ENCODE assay signal across 19 cellular contexts in genomic region chr5:171080151-171080938, GRCh38.
"Had no signal": no experiment of that assay in that cellular context is flagged by ENCODE, and none has a peak within 500 bp of the region (broad histone marks: within the 10 kb centered on the region; RNA-seq: fewer than 3 reads in every experiment).

No MANE protein-coding gene starts in this region.

- H3K4me3 ChIP-seq: breast epithelium, esophagus muscularis mucosa, gastrocnemius medialis, lower lobe of right lung, spleen, upper lobe of left lung had no signal

- H3K27me3 ChIP-seq: breast epithelium, esophagus muscularis mucosa, gastrocnemius medialis, spleen, upper lobe of left lung had no signal

- H3K27ac ChIP-seq: breast epithelium, esophagus muscularis mucosa, gastrocnemius medialis, lower lobe of right lung, spleen, upper lobe of left lung had no signal

- H3K4me1 ChIP-seq: breast epithelium, gastrocnemius medialis, lower lobe of right lung, spleen, upper lobe of left lung had no signal

- H3K36me3 ChIP-seq: breast epithelium, esophagus muscularis mucosa, gastrocnemius medialis, lower lobe of right lung, spleen, upper lobe of left lung had no signal

- H3K9me3 ChIP-seq: esophagus muscularis mucosa, gastrocnemius medialis, lower lobe of right lung had no signal

- DNase-seq: activated B cell treated with CpG ODN at 0.5 μM for 24 hours; activated CD4-positive, alpha-beta T cell treated with anti-CD3 and anti-CD28 coated beads for 4 hours; activated CD4-positive, alpha-beta T cell treated with anti-CD3 and anti-CD28 coated beads, Interleukin-2, amount 50 U/mL, for 48 hours; activated effector memory CD4-positive, alpha-beta T cell treated with Interleukin-2 at 50 U/mL for 16 hours; activated naive CD4-positive, alpha-beta T cell treated with anti-CD3 and anti-CD28 coated beads for 36 hours; activated naive CD8-positive, alpha-beta T cell treated with anti-CD3 and anti-CD28 coated beads, Interleukin-2, amount 10 ng/mL, durations not matched to agents 7 days and 5 days; activated T-cell treated with anti-CD3 and anti-CD28 coated beads, Interleukin-2, amount 50 U/mL, for 72 hours; amniotic stem cell; gastrocnemius medialis; head of caudate nucleus; lower lobe of right lung; mesendoderm; naive B cell; spleen; stimulated activated CD4-positive, alpha-beta T cell treated with anti-CD3 and anti-CD28 coated beads, Interleukin-4, amount 100 ng/mL, for 24 hours; stimulated activated naive CD8-positive, alpha-beta T cell treated with anti-CD3 and anti-CD28 coated beads, Interleukin-15, Interleukin-2, amounts not matched to agents 100 U/mL and 50 U/mL, for 24 hours; upper lobe of left lung had no signal

- ATAC-seq: activated T-cell treated with anti-CD3 and anti-CD28 coated beads, Interleukin-2, amount 50 U/mL, for 72 hours; gastrocnemius medialis; lower lobe of right lung; stimulated activated naive CD8-positive, alpha-beta T cell treated with anti-CD3 and anti-CD28 coated beads, Interleukin-15, Interleukin-2, amounts not matched to agents 100 U/mL and 50 U/mL, for 24 hours had no signal
